Comparison of ENCODE assay signal across 17 cellular contexts in the genomic region with DNA sequence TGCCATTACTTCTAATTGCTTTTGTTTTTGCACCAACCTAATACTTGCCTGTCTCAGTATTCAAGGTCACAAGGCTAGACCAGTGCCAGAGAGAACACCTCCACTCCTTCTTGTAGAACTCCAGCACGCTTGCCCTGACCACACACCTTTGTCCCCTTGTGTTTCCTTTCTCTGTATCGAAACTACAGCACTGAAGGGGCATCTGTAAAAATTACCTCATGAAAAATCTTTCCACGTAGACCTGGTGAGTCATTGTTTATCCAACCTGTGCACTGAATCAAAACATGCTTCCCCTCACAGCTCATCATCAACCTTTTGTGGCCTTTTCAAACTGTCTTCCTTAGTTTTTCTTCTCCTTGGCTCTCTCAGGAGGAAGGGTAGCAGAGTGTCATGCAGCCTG.
DNase-seq lines count a peak whose midpoint lies in the region; ATAC-seq and TF ChIP-seq lines count a peak whose summit lies in the region.
"Had no signal": no experiment of that assay in that cellular context is flagged by ENCODE, and none has a peak within 500 bp of the region (broad histone marks: within the 10 kb centered on the region; RNA-seq: fewer than 3 reads in every experiment).

No MANE protein-coding gene starts in this region.

- no peaks in the 10 kb centered on the region for H3K36me3 Mint-ChIP-seq in activated T-helper 17 cell treated with anti-CD3 and anti-CD28 coated beads, Interleukin-2, amount 50 U/mL, for 72 hours (ENCODE audit: low read depth)
- H3K36me3 Mint-ChIP-seq in osteocyte (ENCODE audit: unreplicated experiment): no peaks in the 10 kb centered on the region

- H4K91ac ChIP-seq in mesenchymal stem cell (ENCODE audit: low read length): no peak overlapping the region

- no peak overlapping the region for H2BK120ac ChIP-seq in mesenchymal stem cell (ENCODE audit: low read depth, low read length)

- no peak overlapping the region for H3K4me3 Mint-ChIP-seq in activated T-helper 17 cell treated with anti-CD3 and anti-CD28 coated beads, Interleukin-2, amount 50 U/mL, for 72 hours
- H3K4me3 Mint-ChIP-seq in osteocyte (ENCODE audit: unreplicated experiment): no peak overlapping the region
- H3K4me3 Mint-ChIP-seq: CD4-positive, alpha-beta T cell; neural crest cell had no signal

- H3K27me3 Mint-ChIP-seq in activated T-helper 17 cell treated with anti-CD3 and anti-CD28 coated beads, Interleukin-2, amount 50 U/mL, for 72 hours: peaks cover 5% of the 10 kb centered on the region
- no peaks in the 10 kb centered on the region for H3K27me3 Mint-ChIP-seq in osteocyte (ENCODE audit: unreplicated experiment)

- no peak overlapping the region for H3K23ac ChIP-seq in mesenchymal stem cell (ENCODE audit: low read length in 2 of 2)

- no peak overlapping the region for H4K8ac ChIP-seq in mesenchymal stem cell (ENCODE audit: low read length)

- H3K79me1 ChIP-seq in mesenchymal stem cell (replicated peaks; ENCODE audit: low read length, poor library complexity, severe bottlenecking): no peaks in the 10 kb centered on the region

- H2AFZ ChIP-seq in mesenchymal stem cell (ENCODE audit: low read depth, low read length): no peak overlapping the region

- no peak overlapping the region for H3K18ac ChIP-seq in mesenchymal stem cell (ENCODE audit: low read depth in 1 of 2, low read length in 2 of 2)

- H3K4me3 ChIP-seq in mesenchymal stem cell (ENCODE audit: insufficient read depth in 1 of 2, low read depth in 1 of 2, low read length in 2 of 2): no peak overlapping the region
- H3K4me3 ChIP-seq: lung, SK-N-MC had no signal

- peak overlapping the region; percentile 6 for H3K27ac ChIP-seq in mesenchymal stem cell (ENCODE audit: low read length, poor library complexity, severe bottlenecking)
- H3K27ac ChIP-seq: KMS-11, SK-N-MC had no signal

- no peak overlapping the region for H2BK12ac ChIP-seq in mesenchymal stem cell (ENCODE audit: low read length in 2 of 2)

- H3K4me1 Mint-ChIP-seq in activated T-helper 17 cell treated with anti-CD3 and anti-CD28 coated beads, Interleukin-2, amount 50 U/mL, for 72 hours: no peaks in the 10 kb centered on the region
- peaks cover 17% of the 10 kb centered on the region for H3K4me1 Mint-ChIP-seq in osteocyte (ENCODE audit: unreplicated experiment)
- H3K4me1 Mint-ChIP-seq: neural crest cell had no signal

- DNase-seq in mesenchymal stem cell (peak; percentile 40), osteocyte (ENCODE audit: extremely low spot score, unreplicated experiment) (no peak)
- DNase-seq: activated naive CD4-positive, alpha-beta T cell treated with anti-CD3 and anti-CD28 coated beads, Interleukin-2, amount 50 U/mL, for 16 hours; CD4-positive, alpha-beta T cell; hypothalamus; NCI-H187; stimulated activated naive CD4-positive, alpha-beta T cell treated with Interleukin-2 at 50 U/mL for 16 hours had no signal

- peaks cover 14% of the 10 kb centered on the region for H3K4me1 ChIP-seq in mesenchymal stem cell (ENCODE audit: control insufficient read depth, insufficient read depth, low read depth, low read length)

- H3K27ac Mint-ChIP-seq in activated T-helper 17 cell treated with anti-CD3 and anti-CD28 coated beads, Interleukin-2, amount 50 U/mL, for 72 hours: no peak overlapping the region
- no peak overlapping the region for H3K27ac Mint-ChIP-seq in osteocyte (ENCODE audit: unreplicated experiment)
- H3K27ac Mint-ChIP-seq: CD4-positive, alpha-beta T cell had no signal

- no peak overlapping the region for H3K14ac ChIP-seq in mesenchymal stem cell (ENCODE audit: low read length in 2 of 2)

- H3K27me3 ChIP-seq in mesenchymal stem cell (ENCODE audit: control insufficient read depth in 1 of 2, insufficient read depth in 1 of 2, low read length in 2 of 2): no peaks in the 10 kb centered on the region

- TF ChIP-seq CTCF in osteocyte (IDR thresholded peaks at IDR 0.05): no peak

- ATAC-seq in GM18511 (IDR thresholded peaks at IDR 0.05; ENCODE audit: unreplicated experiment) (peak; percentile 77), HG02798 (IDR thresholded peaks at IDR 0.05; ENCODE audit: poor library complexity, unreplicated experiment) (peak; percentile 31), GM18907 (IDR thresholded peaks at IDR 0.05; ENCODE audit: unreplicated experiment) (no peak), HG03521 (IDR thresholded peaks at IDR 0.05; ENCODE audit: unreplicated experiment) (no peak)
- peak; percentile 55 for ATAC-seq in activated T-helper 17 cell treated with anti-CD3 and anti-CD28 coated beads, Interleukin-2, amount 50 U/mL, for 72 hours (replicated peaks)
- ATAC-seq: sciatic nerve had no signal

- H3K9me3 ChIP-seq in mesenchymal stem cell (ENCODE audit: control insufficient read depth, low read length): no peaks in the 10 kb centered on the region

- no peak overlapping the region for H3K4me2 ChIP-seq in mesenchymal stem cell (ENCODE audit: low read length, poor library complexity, severe bottlenecking)
- H3K4me2 ChIP-seq: KMS-11 had no signal

- H3K9ac ChIP-seq in mesenchymal stem cell (ENCODE audit: low read length): no peak overlapping the region
- H3K9ac ChIP-seq: KMS-11 had no signal

- no peaks in the 10 kb centered on the region for H3K36me3 ChIP-seq in mesenchymal stem cell (ENCODE audit: control insufficient read depth in 1 of 2, insufficient read depth in 2 of 2, low read depth in 1 of 2, low read length in 2 of 2)

- H2BK5ac ChIP-seq in mesenchymal stem cell (ENCODE audit: low read depth, low read length, poor library complexity, severe bottlenecking): no peak overlapping the region

- no peak overlapping the region for H2BK15ac ChIP-seq in mesenchymal stem cell (ENCODE audit: low read depth, poor library complexity, severe bottlenecking)

- peak overlapping the region; percentile 99 for H2AK5ac ChIP-seq in mesenchymal stem cell (ENCODE audit: low read length, severe bottlenecking)

- no peaks in the 10 kb centered on the region for H3K9me3 Mint-ChIP-seq in activated T-helper 17 cell treated with anti-CD3 and anti-CD28 coated beads, Interleukin-2, amount 50 U/mL, for 72 hours
- no peaks in the 10 kb centered on the region for H3K9me3 Mint-ChIP-seq in osteocyte (ENCODE audit: unreplicated experiment)
- H3K9me3 Mint-ChIP-seq: CD4-positive, alpha-beta T cell; neural crest cell had no signal

- 61% methylated on average over 3 of the region's 3 CpGs for WGBS in mesenchymal stem cell

- H3K4ac ChIP-seq in mesenchymal stem cell (ENCODE audit: low read depth in 1 of 2, low read length in 2 of 2): no peak overlapping the region

Comparison
In these comparisons a context has a peak if more than half of its experiments do, and no peak if none do; other contexts are left out.
1. ATAC-seq: peak in GM18511 (single experiment), HG02798 (single experiment) and activated T-helper 17 cell treated with anti-CD3 and anti-CD28 coated beads, Interleukin-2, amount 50 U/mL, for 72 hours (single experiment); none in GM18907 (single experiment) and HG03521 (single experiment).